7 cellular contexts compared by ENCODE assay signal in the genomic region with DNA sequence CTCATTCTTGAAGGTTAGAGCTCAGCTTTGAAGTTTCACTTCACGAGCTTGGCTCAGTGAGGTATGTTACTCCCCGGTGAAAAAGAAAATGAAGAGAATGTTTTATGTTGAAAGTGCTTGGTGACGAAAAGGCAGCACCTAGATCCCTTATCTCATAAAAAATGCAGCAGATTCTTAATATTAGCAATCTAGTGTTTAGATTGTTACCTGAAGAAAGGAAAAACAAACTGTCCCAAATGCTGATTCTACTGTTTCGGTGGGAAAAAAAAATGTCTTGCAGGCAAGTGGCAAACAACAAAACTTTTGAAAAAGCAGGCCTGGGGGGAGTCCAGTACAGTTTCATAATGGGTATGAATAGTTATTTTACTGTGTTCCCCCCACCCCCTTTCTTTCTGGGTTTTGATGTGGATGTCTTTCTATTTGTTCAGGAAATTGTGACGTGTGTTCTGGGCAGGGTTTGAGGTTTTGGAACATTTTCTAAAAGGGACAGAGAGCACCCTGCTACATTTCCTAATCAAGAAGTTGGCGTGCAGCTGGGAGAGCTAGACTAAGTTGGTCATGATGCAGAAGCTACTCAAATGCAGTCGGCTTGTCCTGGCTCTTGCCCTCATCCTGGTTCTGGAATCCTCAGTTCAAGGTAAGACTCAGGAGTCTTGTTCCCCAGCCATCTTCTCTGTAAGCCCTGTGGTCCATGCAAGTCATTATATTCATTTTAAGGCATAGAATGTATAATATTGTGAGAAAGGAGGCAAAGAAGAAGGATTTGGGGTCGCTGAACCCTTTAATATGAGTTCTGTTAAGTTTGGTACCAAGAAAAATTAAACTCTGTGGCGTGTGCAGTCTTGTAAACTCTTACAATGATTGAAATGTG. TPM values are rescaled to one million over a fixed set of nuclear protein-coding genes. Genes with fewer than 3 reads are reported as not detected.
DNase-seq lines count a peak whose midpoint lies in the region; ATAC-seq and TF ChIP-seq lines count a peak whose summit lies in the region.

A gene with protein sequence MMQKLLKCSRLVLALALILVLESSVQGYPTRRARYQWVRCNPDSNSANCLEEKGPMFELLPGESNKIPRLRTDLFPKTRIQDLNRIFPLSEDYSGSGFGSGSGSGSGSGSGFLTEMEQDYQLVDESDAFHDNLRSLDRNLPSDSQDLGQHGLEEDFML (plus strand): TSS at position 504 of the 871 bp plus-strand sequence. CDS start 55 bp downstream, at position 559.

- peak; percentile 63 for ATAC-seq in GM19324 (IDR thresholded peaks at IDR 0.05; ENCODE audit: low FRiP score, unreplicated experiment)
- peak; percentile 45 for ATAC-seq in HG03520 (IDR thresholded peaks at IDR 0.05; ENCODE audit: unreplicated experiment)
- peak; percentile 81 for ATAC-seq in lung (ENCODE audit: insufficient read depth, low FRiP score)

- H3K4me3 ChIP-seq in lung, result peak within 1 kb of the TSS; percentile 32

- peak; percentile 68 for DNase-seq in activated CD4-positive, CD25-positive, alpha-beta regulatory T cell treated with anti-CD3 and anti-CD28 coated beads, Interleukin-2, amount 50 U/mL, for 16 hours (ENCODE audit: low read depth, low spot score)
- DNase-seq in central memory CD4-positive, alpha-beta T cell, result peak; percentile 89
- DNase-seq in lung (ENCODE audit: low spot score) (peak; percentile 81), retina (no peak)
- peak; percentile 83 for DNase-seq in stimulated activated CD8-positive, alpha-beta memory T cell treated with anti-CD3 and anti-CD28 coated beads, Interleukin-4, amount 100 ng/mL, for 48 hours

- peak within 1 kb of the TSS; percentile 89 to 96 for H3K27ac ChIP-seq in lung (ENCODE audit: low read depth in 1 of 2, low read length in 1 of 2)

- H3K36me3 ChIP-seq in lung (ENCODE audit: control insufficient read depth in 2 of 2, insufficient read depth in 2 of 2, low read length in 2 of 2), result no peaks in the 10 kb centered on the region

- H3K9me3 ChIP-seq in lung (ENCODE audit: control insufficient read depth in 2 of 2, insufficient read depth in 1 of 2, low read length in 1 of 2), result no peaks in the 10 kb centered on the region

- peaks cover 0 to 1% of the 10 kb centered on the region in 2 donors for H3K4me1 ChIP-seq in lung (ENCODE audit: control insufficient read depth in 2 of 2, insufficient read depth in 2 of 2, low read length in 2 of 2)

- 8 to 15% methylated on average over 9 of the region's 9 CpGs for WGBS in lung, 2 donors

- no peaks in the 10 kb centered on the region for H3K27me3 ChIP-seq in lung (ENCODE audit: control insufficient read depth, insufficient read depth)

- TF ChIP-seq CTCF in lung (IDR thresholded peaks at IDR 0.05; ENCODE audit: control extremely low read depth, extremely low read depth), result no peak

RNA-seq across cellular contexts. Expression of the gene that starts here (rescaled TPM):
- 100 to 1,000 TPM; 188 to 293 TPM for total RNA-seq in lung
- polyA plus RNA-seq in lung, result 1,000 to 10,000 TPM in 1 of 2 donors, 10 to 100 TPM in 1; 58.1 to 1,336 TPM
